11 cellular contexts compared by ENCODE assay signal in the genomic region with DNA sequence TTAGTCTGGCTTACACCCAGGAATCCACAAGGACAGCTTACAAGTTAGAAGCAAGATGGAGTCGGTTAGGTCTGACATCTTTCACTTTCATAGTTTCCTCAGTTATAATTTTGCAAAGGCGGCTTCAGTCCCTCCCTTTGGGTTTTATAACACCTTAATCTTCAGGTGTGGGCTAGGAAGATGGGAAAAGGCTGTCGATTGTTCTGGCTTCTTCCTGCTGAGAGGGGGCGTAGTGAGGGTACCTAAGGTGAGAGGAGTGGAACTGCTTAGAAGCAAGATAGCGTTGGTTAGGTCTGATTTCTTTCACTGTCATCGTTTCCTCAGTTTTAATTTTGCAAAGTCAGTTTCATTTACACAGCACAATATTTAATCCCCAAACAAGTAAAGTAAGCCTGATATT. TPM values are rescaled to one million over a fixed set of nuclear protein-coding genes. Genes with fewer than 3 reads are reported as not detected.
DNase-seq lines count a peak whose midpoint lies in the region; ATAC-seq and TF ChIP-seq lines count a peak whose summit lies in the region.
"Had no signal": no experiment of that assay in that cellular context is flagged by ENCODE, and none has a peak within 500 bp of the region (broad histone marks: within the 10 kb centered on the region; RNA-seq: fewer than 3 reads in every experiment).

No MANE protein-coding gene starts in this region.

- intact Hi-C loops in head of caudate nucleus (cut with DNase I): no loop called here

- H3K27me3 Mint-ChIP-seq in WTC11 (ENCODE audit: low read depth): no peaks in the 10 kb centered on the region; the same call in 1 of the 2 replicates
- H3K27me3 Mint-ChIP-seq in endothelial cell (ENCODE audit: unreplicated experiment): peaks cover 1% of the 10 kb centered on the region

- POLR2A ChIA-PET in WTC11 (lab: Charles Lee): no interaction called here

- H3K4me1 Mint-ChIP-seq in WTC11 (peaks cover 73% of the 10 kb centered on the region), endothelial cell (ENCODE audit: unreplicated experiment) (peaks cover 2% of the 10 kb centered on the region)

- H3K27ac Mint-ChIP-seq in WTC11: peak overlapping the region; percentile 94
- H3K27ac Mint-ChIP-seq in endothelial cell (ENCODE audit: unreplicated experiment): no peak overlapping the region
- H3K27ac Mint-ChIP-seq: CD4-positive, alpha-beta T cell had no signal

- CTCF ChIA-PET in WTC11 (lab: Charles Lee): interaction anchor here (0.7 to 3.2 kb wide), 4 partner anchors 9 to 288 kb away, joined by 3 to 20 read pairs (median 4); no protein-coding TSS in a partner anchor

- no peak for DNase-seq in WTC11 (ENCODE audit: low spot score)
- peak in 35 of 42 donors; percentile 8 to 76 (median 53) for DNase-seq in head of caudate nucleus
- peak; percentile 58 for DNase-seq in putamen (ENCODE audit: low spot score)
- no peak for DNase-seq in endothelial cell (ENCODE audit: low spot score)
- no peak for DNase-seq in omental fat pad (ENCODE audit: low spot score)
- DNase-seq: ACHN; Caco-2; CD4-positive, alpha-beta T cell; GOT3 had no signal

- H3K4me3 Mint-ChIP-seq in WTC11 (no peak overlapping the region), endothelial cell (ENCODE audit: unreplicated experiment) (no peak overlapping the region)
- H3K4me3 Mint-ChIP-seq: CD4-positive, alpha-beta T cell had no signal

- TF ChIP-seq CTCF in WTC11 (IDR thresholded peaks at IDR 0.05): no peak
- TF ChIP-seq CTCF in endothelial cell (IDR thresholded peaks at IDR 0.05; ENCODE audit: unreplicated experiment): no peak
- no peak for TF ChIP-seq CTCF in omental fat pad (IDR thresholded peaks at IDR 0.05)

- H3K9me3 Mint-ChIP-seq in WTC11: peaks cover 1% of the 10 kb centered on the region; the same call in 1 of the 2 replicates
- no peaks in the 10 kb centered on the region for H3K9me3 Mint-ChIP-seq in endothelial cell (ENCODE audit: unreplicated experiment)
- H3K9me3 Mint-ChIP-seq: CD4-positive, alpha-beta T cell had no signal

- ATAC-seq in WTC11: peak; percentile 19; the same call in 1 of the 2 replicates
- ATAC-seq in omental fat pad (ENCODE audit: low FRiP score): no peak
- no peak for ATAC-seq in GM18907 (IDR thresholded peaks at IDR 0.05; ENCODE audit: unreplicated experiment)

- H3K36me3 Mint-ChIP-seq in WTC11 (peaks cover 24% of the 10 kb centered on the region), endothelial cell (ENCODE audit: low read depth, unreplicated experiment) (no peaks in the 10 kb centered on the region)

TF ChIP-seq in WTC11, 78 proteins besides CTCF, POLR2A, EP300 and RAD21:
- no peak for TF ChIP-seq ARID4B (CRISPR knock-in tag; IDR thresholded peaks at IDR 0.05; ENCODE audit: borderline replicate concordance)
- TF ChIP-seq STAT6 (CRISPR knock-in tag; conservative IDR thresholded peaks at IDR 0.05; ENCODE audit: low read depth): no peak
- no peak for TF ChIP-seq ATF1 (CRISPR knock-in tag; IDR thresholded peaks at IDR 0.05)
- TF ChIP-seq, protein P1, sequence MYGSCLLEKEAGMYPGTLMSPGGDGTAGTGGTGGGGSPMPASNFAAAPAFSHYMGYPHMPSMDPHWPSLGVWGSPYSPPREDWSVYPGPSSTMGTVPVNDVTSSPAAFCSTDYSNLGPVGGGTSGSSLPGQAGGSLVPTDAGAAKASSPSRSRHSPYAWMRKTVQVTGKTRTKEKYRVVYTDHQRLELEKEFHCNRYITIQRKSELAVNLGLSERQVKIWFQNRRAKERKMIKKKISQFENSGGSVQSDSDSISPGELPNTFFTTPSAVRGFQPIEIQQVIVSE (CRISPR knock-in tag; IDR thresholded peaks at IDR 0.05; ENCODE audit: borderline replicate concordance): no peak
- TF ChIP-seq ZBTB21 (CRISPR knock-in tag; IDR thresholded peaks at IDR 0.05; ENCODE audit: borderline replicate concordance): no peak
- no peak for TF ChIP-seq SP1 (CRISPR knock-in tag; conservative IDR thresholded peaks at IDR 0.05)
- TF ChIP-seq, protein P2, sequence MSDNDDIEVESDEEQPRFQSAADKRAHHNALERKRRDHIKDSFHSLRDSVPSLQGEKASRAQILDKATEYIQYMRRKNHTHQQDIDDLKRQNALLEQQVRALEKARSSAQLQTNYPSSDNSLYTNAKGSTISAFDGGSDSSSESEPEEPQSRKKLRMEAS (CRISPR knock-in tag; IDR thresholded peaks at IDR 0.05): no peak
- no peak for TF ChIP-seq NFE2L1 (CRISPR knock-in tag; IDR thresholded peaks at IDR 0.05)
- TF ChIP-seq HMGA2 (CRISPR knock-in tag; IDR thresholded peaks at IDR 0.05): no peak
TF ChIP-seq in WTC11: peak in this region for 0.

RNA-seq across cellular contexts. Expression of gene A2ML1, which starts 10.1 kb away (rescaled TPM):
- total RNA-seq in WTC11 (2021) (9.1 to 11.5 TPM (median 10.5 TPM) in 3 replicates), endothelial cell (ENCODE audit: unreplicated experiment) (not detected), omental fat pad (not detected)
- total RNA-seq: Caco-2; CD4-positive, alpha-beta T cell; HT-29 had no signal

Comparison
In these comparisons a context has a peak if more than half of its experiments do, and no peak if none do; other contexts are left out.
1. DNase-seq: peak in head of caudate nucleus (35 of 42) and putamen (single experiment); none in WTC11 (single experiment), endothelial cell (single experiment) and omental fat pad (single experiment).